In the genomic region with DNA sequence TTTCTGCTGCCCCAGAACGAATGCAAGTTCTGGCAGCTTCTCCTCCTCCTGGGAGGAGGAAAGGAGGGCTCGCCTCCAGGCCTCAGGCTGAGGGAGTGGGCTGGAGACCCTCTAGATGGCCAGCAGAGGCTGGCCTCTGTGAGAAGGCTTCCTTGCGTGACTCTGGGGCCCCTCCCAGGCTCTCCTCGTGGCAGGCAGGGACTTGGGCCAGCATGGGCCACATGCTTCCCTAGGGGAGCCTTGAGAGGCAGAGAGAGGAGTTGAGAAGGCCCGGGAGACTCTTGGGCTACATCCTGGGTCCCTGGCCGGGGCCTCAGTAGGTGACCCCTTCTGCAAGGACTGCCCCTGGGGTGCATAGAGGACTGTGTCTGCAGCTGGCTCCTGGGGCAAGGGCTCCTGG, we compare ENCODE assay signal across 16 cellular contexts. TPM values are rescaled to one million over a fixed set of nuclear protein-coding genes. Genes with fewer than 3 reads are reported as not detected.
DNase-seq lines count a peak whose midpoint lies in the region; ATAC-seq and TF ChIP-seq lines count a peak whose summit lies in the region.
"Had no signal": no experiment of that assay in that cellular context is flagged by ENCODE, and none has a peak within 500 bp of the region (broad histone marks: within the 10 kb centered on the region; RNA-seq: fewer than 3 reads in every experiment).

No MANE protein-coding gene starts in this region.

- H3K36me3 ChIP-seq in gastroesophageal sphincter (peaks cover 0 to 74% of the 10 kb centered on the region in 2 donors), prostate gland (peaks cover 10 to 17% of the 10 kb centered on the region in 2 donors), vagina (peaks cover 0 to 38% of the 10 kb centered on the region in 2 donors)
- H3K36me3 ChIP-seq: neutrophil had no signal

- TF ChIP-seq CTCF in gastroesophageal sphincter (IDR thresholded peaks at IDR 0.05) (no peak), prostate gland (IDR thresholded peaks at IDR 0.05) (no peak), vagina (IDR thresholded peaks at IDR 0.05) (no peak), foreskin keratinocyte (conservative IDR thresholded peaks at IDR 0.05) (no peak)

- TF ChIP-seq POLR2A in gastroesophageal sphincter (IDR thresholded peaks at IDR 0.05), result no peak
- TF ChIP-seq POLR2A in prostate gland (IDR thresholded peaks at IDR 0.05), result no peak
- no peak for TF ChIP-seq POLR2A in vagina (IDR thresholded peaks at IDR 0.05)

- intact Hi-C loops in prostate gland (cut with DNase I) (no loop called here), vagina (cut with DNase I) (no loop called here)

- TF ChIP-seq EP300 in gastroesophageal sphincter (IDR thresholded peaks at IDR 0.05), result no peak

- WGBS in gastroesophageal sphincter (ENCODE audit: low coverage in 1 of 2), 2 donors, result 40% methylated on average over 1 of the region's 6 CpGs; no CpG with 5 or more reads in 1 of the 2 donors
- WGBS in prostate gland, result 24% methylated on average over 4 of the region's 6 CpGs

- H3K9me3 ChIP-seq in gastroesophageal sphincter (no peaks in the 10 kb centered on the region), prostate gland (no peaks in the 10 kb centered on the region), vagina (no peaks in the 10 kb centered on the region)
- H3K9me3 ChIP-seq: BE2C, neutrophil had no signal

- H3K27ac Mint-ChIP-seq in activated naive CD8-positive, alpha-beta T cell treated with anti-CD3 and anti-CD28 coated beads for 36 hours, result no peak overlapping the region
- H3K27ac Mint-ChIP-seq: dendritic cell treated with granulocyte-macrophage colony-stimulating factor and Interleukin-4, amounts not matched to agents 40 ng/mL and 50 ng/mL, for 4 days; stimulated activated naive CD8-positive, alpha-beta T cell treated with anti-CD3 and anti-CD28 coated beads, Interleukin-15, amount 100 ng/mL, for 72 hours; T-helper 2 cell treated with Interferon-gamma antibody and Interleukin-4, amounts not matched to agents 5 μg/mL and 100 μg/mL, for 36 hours had no signal

- H3K4me3 ChIP-seq in gastroesophageal sphincter, result no peak overlapping the region
- H3K4me3 ChIP-seq in prostate gland, result no peak overlapping the region
- H3K4me3 ChIP-seq in vagina, result no peak overlapping the region

- H3K27me3 Mint-ChIP-seq in activated naive CD8-positive, alpha-beta T cell treated with anti-CD3 and anti-CD28 coated beads for 36 hours, result no peaks in the 10 kb centered on the region
- H3K27me3 Mint-ChIP-seq: stimulated activated naive CD8-positive, alpha-beta T cell treated with anti-CD3 and anti-CD28 coated beads, Interleukin-15, amount 100 ng/mL, for 72 hours had no signal

- no peaks in the 10 kb centered on the region for H3K27me3 ChIP-seq in gastroesophageal sphincter
- no peaks in the 10 kb centered on the region for H3K27me3 ChIP-seq in prostate gland (replicated peaks; ENCODE audit: insufficient read depth)
- H3K27me3 ChIP-seq in vagina, result no peaks in the 10 kb centered on the region
- H3K27me3 ChIP-seq in foreskin keratinocyte, result no peaks in the 10 kb centered on the region
- H3K27me3 ChIP-seq: BE2C had no signal

- H3K4me1 ChIP-seq in gastroesophageal sphincter (peaks cover 6 to 92% (median 54%) of the 10 kb centered on the region in 3 donors), prostate gland (replicated peaks) (peaks cover 36% of the 10 kb centered on the region), vagina (peaks cover 84% of the 10 kb centered on the region), foreskin keratinocyte (no peaks in the 10 kb centered on the region)

- H3K9me3 Mint-ChIP-seq in activated naive CD8-positive, alpha-beta T cell treated with anti-CD3 and anti-CD28 coated beads for 36 hours, result no peaks in the 10 kb centered on the region
- H3K9me3 Mint-ChIP-seq: dendritic cell treated with granulocyte-macrophage colony-stimulating factor and Interleukin-4, amounts not matched to agents 40 ng/mL and 50 ng/mL, for 4 days; stimulated activated naive CD8-positive, alpha-beta T cell treated with anti-CD3 and anti-CD28 coated beads, Interleukin-15, amount 100 ng/mL, for 72 hours; T-helper 2 cell treated with Interferon-gamma antibody and Interleukin-4, amounts not matched to agents 5 μg/mL and 100 μg/mL, for 36 hours had no signal

- H3K27ac ChIP-seq in angular gyrus (ENCODE audit: low read depth, low read length), result peak overlapping the region; percentile 92
- peak overlapping the region in 3 of 4 donors; percentile 83 to 86 (median 84) for H3K27ac ChIP-seq in gastroesophageal sphincter
- peak overlapping the region; percentile 74 to 79 for H3K27ac ChIP-seq in prostate gland
- peak overlapping the region; percentile 77 for H3K27ac ChIP-seq in vagina
- no peak overlapping the region for H3K27ac ChIP-seq in foreskin keratinocyte
- H3K27ac ChIP-seq: neutrophil had no signal

- H3K36me3 Mint-ChIP-seq in activated naive CD8-positive, alpha-beta T cell treated with anti-CD3 and anti-CD28 coated beads for 36 hours, result no peaks in the 10 kb centered on the region

- no peak for DNase-seq in prostate gland (ENCODE audit: low spot score)
- DNase-seq in vagina (ENCODE audit: extremely low spot score in 2 of 2), result no peak
- DNase-seq in activated CD4-positive, alpha-beta T cell treated with anti-CD3 and anti-CD28 coated beads for 4 hours, result no peak
- DNase-seq in activated naive CD8-positive, alpha-beta T cell treated with anti-CD3 and anti-CD28 coated beads for 36 hours, result no peak
- no peak for DNase-seq in foreskin keratinocyte
- DNase-seq: activated CD4-positive, alpha-beta T cell treated with anti-CD3 and anti-CD28 coated beads for 1 hour; activated gamma-delta T cell treated with Interleukin-2 at 50 U/mL for 16 hours; BE2C; midbrain; NCI-H2029 treated with DMSO at 0.1 percent for 48 hours; stimulated activated naive CD8-positive, alpha-beta T cell treated with anti-CD3 and anti-CD28 coated beads, Interleukin-15, amount 100 ng/mL, for 72 hours had no signal

- H3K4me1 Mint-ChIP-seq in activated naive CD8-positive, alpha-beta T cell treated with anti-CD3 and anti-CD28 coated beads for 36 hours, result peaks cover 3% of the 10 kb centered on the region

- H3K4me3 Mint-ChIP-seq in activated naive CD8-positive, alpha-beta T cell treated with anti-CD3 and anti-CD28 coated beads for 36 hours, result no peak overlapping the region
- H3K4me3 Mint-ChIP-seq: dendritic cell treated with granulocyte-macrophage colony-stimulating factor and Interleukin-4, amounts not matched to agents 40 ng/mL and 50 ng/mL, for 4 days; stimulated activated naive CD8-positive, alpha-beta T cell treated with anti-CD3 and anti-CD28 coated beads, Interleukin-15, amount 100 ng/mL, for 72 hours; T-helper 2 cell treated with Interferon-gamma antibody and Interleukin-4, amounts not matched to agents 5 μg/mL and 100 μg/mL, for 36 hours had no signal

- no peak for ATAC-seq in gastroesophageal sphincter
- ATAC-seq in foreskin keratinocyte, result no peak
- ATAC-seq: stimulated activated naive CD8-positive, alpha-beta T cell treated with anti-CD3 and anti-CD28 coated beads, Interleukin-15, amount 100 ng/mL, for 72 hours had no signal

RNA-seq across cellular contexts. Expression of a gene that starts 25.9 kb away (rescaled TPM):
- 10 to 100 TPM in 2 of 4 donors, 1 to 10 TPM in 2; 9.9 to 11.8 (median 10.8) TPM for total RNA-seq in gastroesophageal sphincter
- 10 to 100 TPM in 1 of 2 donors, 1 to 10 TPM in 1; 4.6 to 13.3 TPM for total RNA-seq in prostate gland
- 11.5 TPM for total RNA-seq in vagina
- 1 to 10 TPM; 2.6 to 2.9 TPM for total RNA-seq in activated naive CD8-positive, alpha-beta T cell treated with anti-CD3 and anti-CD28 coated beads for 36 hours
- 1.9 and 2.1 TPM in 2 replicates for total RNA-seq in foreskin keratinocyte
- polyA plus RNA-seq in foreskin keratinocyte, result 1.6 and 2.7 TPM in 2 replicates

RNA-seq across cellular contexts. Expression of a gene that starts 39.8 kb away (rescaled TPM):
- total RNA-seq in gastroesophageal sphincter, result 10 to 100 TPM; 25.7 to 30.0 (median 28.7) TPM
- 10 to 100 TPM; 23.3 to 55.4 TPM for total RNA-seq in prostate gland
- total RNA-seq in vagina, result 28.0 TPM
- 100 to 1,000 TPM; 114 TPM for total RNA-seq in activated naive CD8-positive, alpha-beta T cell treated with anti-CD3 and anti-CD28 coated beads for 36 hours
- total RNA-seq in foreskin keratinocyte, result 35.7 and 37.7 TPM in 2 replicates
- 43.4 and 44.8 TPM in 2 replicates for polyA plus RNA-seq in foreskin keratinocyte

RNA-seq across cellular contexts. Expression of a gene that starts 41.3 kb away (rescaled TPM):
- total RNA-seq in gastroesophageal sphincter (10 to 100 TPM; 23.8 to 55.2 (median 26.2) TPM), prostate gland (10 to 100 TPM; 52.4 to 91.9 TPM), vagina (22.6 TPM), foreskin keratinocyte (71.7 and 72.6 TPM in 2 replicates)
- 10 to 100 TPM; 81.2 to 83.8 TPM for total RNA-seq in activated naive CD8-positive, alpha-beta T cell treated with anti-CD3 and anti-CD28 coated beads for 36 hours
- 32.9 and 36.7 TPM in 2 replicates for polyA plus RNA-seq in foreskin keratinocyte
